ENCODE assay signal across 16 cellular contexts in the genomic region with DNA sequence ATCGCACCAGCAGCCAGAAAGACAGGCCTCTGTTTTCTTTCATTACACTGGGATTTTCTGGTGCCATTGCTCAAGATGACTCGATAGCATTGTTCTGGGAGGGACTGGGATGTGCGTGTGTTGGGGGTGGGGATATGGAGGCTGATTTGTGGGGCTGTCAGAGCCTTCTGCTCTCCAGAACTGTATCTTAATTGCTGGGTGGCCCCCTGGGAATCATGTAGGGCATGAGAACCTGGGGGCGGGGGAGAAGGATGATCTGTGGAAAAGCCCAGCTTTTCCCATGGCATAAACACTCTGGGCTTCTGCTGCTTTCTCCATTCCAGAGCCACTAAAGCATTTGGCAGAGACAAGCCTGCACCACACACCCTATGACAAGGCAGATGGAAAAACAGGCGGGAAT.
DNase-seq lines count a peak whose midpoint lies in the region; ATAC-seq and TF ChIP-seq lines count a peak whose summit lies in the region.
"Had no signal": no experiment of that assay in that cellular context is flagged by ENCODE, and none has a peak within 500 bp of the region (broad histone marks: within the 10 kb centered on the region; RNA-seq: fewer than 3 reads in every experiment).

No MANE protein-coding gene starts in this region.

- peak; percentile 60 for DNase-seq in EH (ENCODE audit: low read depth)
- DNase-seq in NCI-H82 treated with DMSO at 0.1 percent for 48 hours (lab: John Stamatoyannopoulos, UW; ENCODE audit: unreplicated experiment), result peak; percentile 64
- DNase-seq in heart right ventricle, result no peak
- peak; percentile 32 for DNase-seq in renal cortical epithelial cell (ENCODE audit: low read depth)
- no peak for DNase-seq in left lobe of liver (ENCODE audit: low spot score)
- no peak for DNase-seq in HFFc6
- DNase-seq in activated CD4-positive, CD25-positive, alpha-beta regulatory T cell (lab: John Stamatoyannopoulos, UW), result no peak
- DNase-seq: activated CD4-positive, alpha-beta memory T cell treated with anti-CD3 and anti-CD28 coated beads, Interleukin-2, amount 10 ng/mL, durations not matched to agents 7 days and 5 days; CD8-positive, alpha-beta memory T cell; cortex of kidney; MV-4-11 had no signal

- no peak for TF ChIP-seq CTCF in heart right ventricle (IDR thresholded peaks at IDR 0.05)
- TF ChIP-seq CTCF in HFFc6 (IDR thresholded peaks at IDR 0.05), result no peak

- 54 to 60% methylated on average over 5 of the region's 5 CpGs for WGBS in heart right ventricle, 2 donors

- peaks cover 3 to 32% (median 24%) of the 10 kb centered on the region in 9 donors for H3K4me1 ChIP-seq in heart right ventricle
- H3K4me1 ChIP-seq: vagina had no signal

- H3K36me3 ChIP-seq in heart right ventricle, result no peaks in the 10 kb centered on the region
- H3K36me3 ChIP-seq: vagina had no signal

- H3K9me3 Mint-ChIP-seq in HFFc6, result no peaks in the 10 kb centered on the region
- H3K9me3 Mint-ChIP-seq: activated CD4-positive, alpha-beta memory T cell treated with anti-CD3 and anti-CD28 coated beads, Interleukin-2, amount 10 ng/mL, durations not matched to agents 7 days and 5 days; T-helper 1 cell treated with Interleukin-12 subunit alpha and Interleukin-12 subunit beta and Interleukin-4 antibody, amounts not matched to agents 30 μg/mL and 1 μg/mL, for 36 hours had no signal

- peaks cover 37% of the 10 kb centered on the region for H3K4me1 Mint-ChIP-seq in HFFc6 (ENCODE audit: low read depth)
- H3K4me1 Mint-ChIP-seq: memory B cell had no signal

- H3K4me3 ChIP-seq in heart right ventricle, result no peak overlapping the region
- H3K4me3 ChIP-seq: vagina had no signal

- H3K9me3 ChIP-seq in heart right ventricle, result no peaks in the 10 kb centered on the region
- H3K9me3 ChIP-seq: vagina had no signal

- H3K27me3 ChIP-seq in heart right ventricle, result no peaks in the 10 kb centered on the region
- H3K27me3 ChIP-seq: vagina had no signal

- no peak overlapping the region for H3K4me3 Mint-ChIP-seq in HFFc6
- H3K4me3 Mint-ChIP-seq: activated CD4-positive, alpha-beta memory T cell treated with anti-CD3 and anti-CD28 coated beads, Interleukin-2, amount 10 ng/mL, durations not matched to agents 7 days and 5 days; CD8-positive, alpha-beta memory T cell; memory B cell; T-helper 1 cell treated with Interleukin-12 subunit alpha and Interleukin-12 subunit beta and Interleukin-4 antibody, amounts not matched to agents 30 μg/mL and 1 μg/mL, for 36 hours had no signal

- no peaks in the 10 kb centered on the region for H3K36me3 Mint-ChIP-seq in HFFc6 (ENCODE audit: low read depth)
- H3K36me3 Mint-ChIP-seq: CD8-positive, alpha-beta memory T cell; memory B cell had no signal

- no peak overlapping the region for H3K27ac Mint-ChIP-seq in HFFc6
- H3K27ac Mint-ChIP-seq: activated CD4-positive, alpha-beta memory T cell treated with anti-CD3 and anti-CD28 coated beads, Interleukin-2, amount 10 ng/mL, durations not matched to agents 7 days and 5 days; CD8-positive, alpha-beta memory T cell; memory B cell; T-helper 1 cell treated with Interleukin-12 subunit alpha and Interleukin-12 subunit beta and Interleukin-4 antibody, amounts not matched to agents 30 μg/mL and 1 μg/mL, for 36 hours had no signal

- ATAC-seq in heart right ventricle (peak in 6 of 8 donors; percentile 11 to 46 (median 34)), left lobe of liver (no peak), GM19397 (IDR thresholded peaks at IDR 0.05; ENCODE audit: unreplicated experiment) (no peak)

- peaks cover 8% of the 10 kb centered on the region for H3K27me3 Mint-ChIP-seq in HFFc6 (ENCODE audit: insufficient read depth)

- intact Hi-C loops in heart right ventricle (cut with DNase I), result loop anchor here in 4 of 10 donors (10.0 kb wide), 4 partner anchors 312 to 1342 kb away; a partner anchor contains a TSS

- peak overlapping the region in 5 of 10 donors; percentile 56 to 83 (median 67) for H3K27ac ChIP-seq in heart right ventricle
- H3K27ac ChIP-seq: HL-60, vagina had no signal

Comparison
In these comparisons a context has a peak if more than half of its experiments do, and no peak if none do; other contexts are left out.
1. DNase-seq: peak in EH (single experiment), NCI-H82 treated with DMSO at 0.1 percent for 48 hours (single experiment) and renal cortical epithelial cell (single experiment); none in heart right ventricle (0 of 2), left lobe of liver (single experiment), HFFc6 (single experiment) and activated CD4-positive, CD25-positive, alpha-beta regulatory T cell (0 of 4).
2. ATAC-seq: peak in heart right ventricle (6 of 8); none in left lobe of liver (single experiment) and GM19397 (single experiment).